1 cellular context compared by ENCODE assay signal in the genomic region with DNA sequence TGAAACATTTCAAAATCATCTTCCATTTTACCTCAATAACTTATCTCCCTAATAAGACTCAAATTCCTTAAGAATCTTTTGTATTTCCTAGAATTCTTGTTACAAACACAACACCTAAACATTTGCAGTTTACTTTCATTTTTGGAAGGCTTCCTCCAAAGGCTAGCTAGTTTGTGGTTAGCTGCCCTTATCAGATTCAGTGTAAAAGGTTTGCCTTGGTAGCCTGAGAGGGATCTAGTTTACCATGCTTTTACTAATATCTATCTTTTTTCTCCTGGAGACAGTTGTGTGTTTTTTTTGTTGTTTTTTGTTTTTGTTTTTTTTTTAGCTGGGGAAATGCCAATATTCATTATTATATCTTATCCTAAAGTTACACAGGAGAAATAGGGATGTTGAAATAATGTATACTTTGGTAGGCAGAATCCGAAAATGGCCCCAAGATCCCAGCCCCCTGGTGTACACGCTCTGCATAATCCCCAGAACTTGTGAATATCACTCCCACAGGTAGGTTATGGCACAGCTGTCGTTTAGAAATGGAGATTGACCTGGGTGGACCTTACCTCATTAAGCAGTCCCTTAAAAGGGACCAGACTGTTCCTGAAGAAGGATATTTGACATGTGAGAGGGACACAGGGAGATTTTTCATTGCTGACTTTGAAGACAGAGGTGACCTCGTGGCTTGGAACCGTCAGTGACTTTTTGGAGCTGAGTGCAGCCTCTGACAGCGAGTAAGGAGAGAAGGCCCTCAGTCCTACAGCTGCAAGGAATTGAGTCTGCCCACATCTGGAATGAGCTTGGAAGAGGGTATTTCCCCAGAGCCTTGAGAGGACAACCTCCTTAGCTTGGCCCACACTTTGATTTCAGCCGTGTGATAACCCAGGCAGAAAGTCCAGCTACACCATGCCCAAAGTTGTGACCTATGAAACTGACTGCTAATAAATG.
TF ChIP-seq lines count a peak whose summit lies in the region.

No MANE protein-coding gene starts in this region.

TF ChIP-seq in K562, 482 proteins besides CTCF, POLR2A, EP300 and RAD21 (continued from another document and continues in another):
- TF ChIP-seq, protein P1, sequence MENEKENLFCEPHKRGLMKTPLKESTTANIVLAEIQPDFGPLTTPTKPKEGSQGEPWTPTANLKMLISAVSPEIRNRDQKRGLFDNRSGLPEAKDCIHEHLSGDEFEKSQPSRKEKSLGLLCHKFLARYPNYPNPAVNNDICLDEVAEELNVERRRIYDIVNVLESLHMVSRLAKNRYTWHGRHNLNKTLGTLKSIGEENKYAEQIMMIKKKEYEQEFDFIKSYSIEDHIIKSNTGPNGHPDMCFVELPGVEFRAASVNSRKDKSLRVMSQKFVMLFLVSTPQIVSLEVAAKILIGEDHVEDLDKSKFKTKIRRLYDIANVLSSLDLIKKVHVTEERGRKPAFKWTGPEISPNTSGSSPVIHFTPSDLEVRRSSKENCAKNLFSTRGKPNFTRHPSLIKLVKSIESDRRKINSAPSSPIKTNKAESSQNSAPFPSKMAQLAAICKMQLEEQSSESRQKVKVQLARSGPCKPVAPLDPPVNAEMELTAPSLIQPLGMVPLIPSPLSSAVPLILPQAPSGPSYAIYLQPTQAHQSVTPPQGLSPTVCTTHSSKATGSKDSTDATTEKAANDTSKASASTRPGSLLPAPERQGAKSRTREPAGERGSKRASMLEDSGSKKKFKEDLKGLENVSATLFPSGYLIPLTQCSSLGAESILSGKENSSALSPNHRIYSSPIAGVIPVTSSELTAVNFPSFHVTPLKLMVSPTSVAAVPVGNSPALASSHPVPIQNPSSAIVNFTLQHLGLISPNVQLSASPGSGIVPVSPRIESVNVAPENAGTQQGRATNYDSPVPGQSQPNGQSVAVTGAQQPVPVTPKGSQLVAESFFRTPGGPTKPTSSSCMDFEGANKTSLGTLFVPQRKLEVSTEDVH (IDR thresholded peaks at IDR 0.05; ENCODE audit: low read depth, partially characterized antibody), result peak; percentile 33
- TF ChIP-seq TAF7 (tag; IDR thresholded peaks at IDR 0.05) (no peak), TAL1 (IDR thresholded peaks at IDR 0.05) (no peak), SMAD4 (CRISPR knock-in tag; conservative IDR thresholded peaks at IDR 0.05) (no peak), NR3C1 (CRISPR knock-in tag; IDR thresholded peaks at IDR 0.05) (no peak), GTF2E2 (tag; IDR thresholded peaks at IDR 0.05) (no peak), PPARD (CRISPR knock-in tag; IDR thresholded peaks at IDR 0.05) (no peak), YY1 (IDR thresholded peaks at IDR 0.05; ENCODE audit: borderline replicate concordance in 1 of 3, control insufficient read depth in 1 of 3, extremely low read depth in 1 of 3, insufficient read depth in 3 of 3, insufficient read length in 1 of 3, insufficient replicate concordance in 2 of 3, low read depth in 1 of 3, low read length in 2 of 3) (peak in 1 of 3 experiments; percentile 81), STAT5B (CRISPR knock-in tag; IDR thresholded peaks at IDR 0.05) (no peak), ZNF717 (CRISPR knock-in tag; IDR thresholded peaks at IDR 0.05) (no peak), ZNF584 (CRISPR knock-in tag; IDR thresholded peaks at IDR 0.05; ENCODE audit: low read depth) (no peak), ZNF780A (CRISPR knock-in tag; IDR thresholded peaks at IDR 0.05) (no peak), CBFA2T2 (conservative IDR thresholded peaks at IDR 0.05) (no peak), SLC30A9 (CRISPR knock-in tag; IDR thresholded peaks at IDR 0.05) (no peak), POLR2G (IDR thresholded peaks at IDR 0.05; ENCODE audit: low read depth, low read length) (no peak), ILK (tag; IDR thresholded peaks at IDR 0.05; ENCODE audit: borderline replicate concordance, low read depth) (no peak), MAFG (tag; conservative IDR thresholded peaks at IDR 0.05) (no peak), ZC3H11A (IDR thresholded peaks at IDR 0.05; ENCODE audit: low read depth, low read length) (no peak), SNIP1 (IDR thresholded peaks at IDR 0.05; ENCODE audit: low read depth) (no peak), LEF1 (IDR thresholded peaks at IDR 0.05) (peak; percentile 64; the same call in 1 of the 2 replicates), ZNF239 (CRISPR knock-in tag; IDR thresholded peaks at IDR 0.05) (no peak), MTA2 (IDR thresholded peaks at IDR 0.05; ENCODE audit: low read depth) (no peak), ZZZ3 (IDR thresholded peaks at IDR 0.05) (no peak), NELFE (IDR thresholded peaks at IDR 0.05; ENCODE audit: insufficient read depth, insufficient read length) (no peak), LCOR (CRISPR knock-in tag; IDR thresholded peaks at IDR 0.05) (peak; percentile 68; the same call in 1 of the 2 replicates), MAZ (CRISPR knock-in tag; conservative IDR thresholded peaks at IDR 0.05 in 1 of 2, IDR thresholded peaks at IDR 0.05 in 1 of 2) (0 out of 4 replicates have a peak, but pooled peaks of 1 of the 2 experiments have one; percentile 16), TGIF2 (CRISPR knock-in tag; IDR thresholded peaks at IDR 0.05) (no peak), SREBF2 (CRISPR knock-in tag; IDR thresholded peaks at IDR 0.05) (no peak), PTRF (tag; IDR thresholded peaks at IDR 0.05) (no peak), RBM25 (IDR thresholded peaks at IDR 0.05; ENCODE audit: low read depth, low read length, severe bottlenecking) (no peak), DNMT1 (IDR thresholded peaks at IDR 0.05) (no peak), RB1 (IDR thresholded peaks at IDR 0.05; ENCODE audit: low read depth) (no peak), MAFF (IDR thresholded peaks at IDR 0.05; ENCODE audit: low read length) (no peak), ETV5 (CRISPR knock-in tag; IDR thresholded peaks at IDR 0.05; ENCODE audit: low read depth) (no peak), ZFP1 (CRISPR knock-in tag; IDR thresholded peaks at IDR 0.05) (no peak), SREBF1 (IDR thresholded peaks at IDR 0.05; ENCODE audit: borderline replicate concordance, low read depth, low read length) (no peak), BDP1 (IDR thresholded peaks at IDR 0.05; ENCODE audit: insufficient read depth, insufficient read length) (no peak), ZNF282 (CRISPR knock-in tag; IDR thresholded peaks at IDR 0.05) (no peak), ZNF764 (CRISPR knock-in tag; IDR thresholded peaks at IDR 0.05; ENCODE audit: low read depth) (no peak), RCOR1 (IDR thresholded peaks at IDR 0.05; ENCODE audit: borderline replicate concordance in 1 of 2, low read depth in 2 of 2, low read length in 2 of 2) (no peak), MEF2A (IDR thresholded peaks at IDR 0.05; ENCODE audit: control insufficient read depth, low read depth, low read length) (no peak)
- TF ChIP-seq, protein P2, sequence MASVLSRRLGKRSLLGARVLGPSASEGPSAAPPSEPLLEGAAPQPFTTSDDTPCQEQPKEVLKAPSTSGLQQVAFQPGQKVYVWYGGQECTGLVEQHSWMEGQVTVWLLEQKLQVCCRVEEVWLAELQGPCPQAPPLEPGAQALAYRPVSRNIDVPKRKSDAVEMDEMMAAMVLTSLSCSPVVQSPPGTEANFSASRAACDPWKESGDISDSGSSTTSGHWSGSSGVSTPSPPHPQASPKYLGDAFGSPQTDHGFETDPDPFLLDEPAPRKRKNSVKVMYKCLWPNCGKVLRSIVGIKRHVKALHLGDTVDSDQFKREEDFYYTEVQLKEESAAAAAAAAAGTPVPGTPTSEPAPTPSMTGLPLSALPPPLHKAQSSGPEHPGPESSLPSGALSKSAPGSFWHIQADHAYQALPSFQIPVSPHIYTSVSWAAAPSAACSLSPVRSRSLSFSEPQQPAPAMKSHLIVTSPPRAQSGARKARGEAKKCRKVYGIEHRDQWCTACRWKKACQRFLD (CRISPR knock-in tag; IDR thresholded peaks at IDR 0.05), result 0 out of 2 replicates have a peak, but pooled peaks have one; percentile 41
- TF ChIP-seq, protein P3, sequence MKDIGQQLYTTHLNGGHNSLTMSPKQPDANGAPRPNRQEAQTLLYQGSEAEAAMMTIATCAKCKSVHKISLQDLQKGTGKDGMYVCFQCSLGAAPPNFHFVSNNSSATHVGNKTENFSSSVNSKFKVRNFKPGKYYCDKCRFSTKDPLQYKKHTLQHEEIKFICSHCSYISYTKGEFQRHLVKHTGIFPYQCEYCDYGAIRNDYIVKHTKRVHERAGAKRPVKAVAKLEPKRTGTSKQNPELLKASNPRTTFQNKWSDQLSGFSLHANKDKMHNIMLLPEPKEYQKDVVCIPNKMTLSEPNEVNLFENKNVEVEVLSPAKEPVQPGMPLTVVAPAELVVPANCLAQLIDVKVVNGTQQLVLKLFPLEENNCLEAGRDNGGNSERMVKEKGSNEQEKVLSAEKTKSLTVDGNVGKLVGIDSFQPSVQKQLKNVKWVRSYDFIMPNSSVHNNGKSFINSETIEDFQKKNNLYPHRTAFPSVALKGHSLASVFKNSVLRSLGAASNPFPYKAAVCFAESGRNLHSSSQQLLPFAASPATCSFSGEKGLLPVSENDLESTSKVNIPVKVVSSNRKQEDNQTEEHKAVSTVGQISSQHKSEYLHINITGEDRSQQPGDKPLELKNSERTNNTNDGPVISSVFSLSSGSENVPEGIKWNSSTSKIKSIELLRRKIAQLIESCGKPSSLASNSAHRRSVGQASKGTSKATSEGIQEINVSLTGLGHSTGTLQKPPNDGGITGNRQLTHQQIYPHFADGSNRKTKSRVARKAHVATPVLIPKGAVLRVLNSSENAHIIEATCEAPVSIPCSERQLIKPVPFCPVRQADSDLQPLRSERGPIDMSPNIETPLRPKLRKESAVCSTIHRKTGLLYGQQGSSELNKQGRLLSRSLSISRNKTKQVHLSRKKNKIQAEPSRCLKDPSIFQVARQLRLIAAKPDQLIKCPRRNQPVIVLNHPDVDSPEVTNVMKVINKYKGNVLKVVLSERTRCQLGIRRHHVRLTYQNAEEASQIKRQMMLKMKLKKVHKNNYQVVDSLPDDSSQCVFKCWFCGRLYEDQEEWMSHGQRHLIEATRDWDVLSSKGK (CRISPR knock-in tag; IDR thresholded peaks at IDR 0.05), result no peak
- TF ChIP-seq, protein P4, sequence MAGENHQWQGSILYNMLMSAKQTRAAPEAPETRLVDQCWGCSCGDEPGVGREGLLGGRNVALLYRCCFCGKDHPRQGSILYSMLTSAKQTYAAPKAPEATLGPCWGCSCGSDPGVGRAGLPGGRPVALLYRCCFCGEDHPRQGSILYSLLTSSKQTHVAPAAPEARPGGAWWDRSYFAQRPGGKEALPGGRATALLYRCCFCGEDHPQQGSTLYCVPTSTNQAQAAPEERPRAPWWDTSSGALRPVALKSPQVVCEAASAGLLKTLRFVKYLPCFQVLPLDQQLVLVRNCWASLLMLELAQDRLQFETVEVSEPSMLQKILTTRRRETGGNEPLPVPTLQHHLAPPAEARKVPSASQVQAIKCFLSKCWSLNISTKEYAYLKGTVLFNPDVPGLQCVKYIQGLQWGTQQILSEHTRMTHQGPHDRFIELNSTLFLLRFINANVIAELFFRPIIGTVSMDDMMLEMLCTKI (IDR thresholded peaks at IDR 0.05; ENCODE audit: partially characterized antibody), result no peak
- TF ChIP-seq, protein P5, sequence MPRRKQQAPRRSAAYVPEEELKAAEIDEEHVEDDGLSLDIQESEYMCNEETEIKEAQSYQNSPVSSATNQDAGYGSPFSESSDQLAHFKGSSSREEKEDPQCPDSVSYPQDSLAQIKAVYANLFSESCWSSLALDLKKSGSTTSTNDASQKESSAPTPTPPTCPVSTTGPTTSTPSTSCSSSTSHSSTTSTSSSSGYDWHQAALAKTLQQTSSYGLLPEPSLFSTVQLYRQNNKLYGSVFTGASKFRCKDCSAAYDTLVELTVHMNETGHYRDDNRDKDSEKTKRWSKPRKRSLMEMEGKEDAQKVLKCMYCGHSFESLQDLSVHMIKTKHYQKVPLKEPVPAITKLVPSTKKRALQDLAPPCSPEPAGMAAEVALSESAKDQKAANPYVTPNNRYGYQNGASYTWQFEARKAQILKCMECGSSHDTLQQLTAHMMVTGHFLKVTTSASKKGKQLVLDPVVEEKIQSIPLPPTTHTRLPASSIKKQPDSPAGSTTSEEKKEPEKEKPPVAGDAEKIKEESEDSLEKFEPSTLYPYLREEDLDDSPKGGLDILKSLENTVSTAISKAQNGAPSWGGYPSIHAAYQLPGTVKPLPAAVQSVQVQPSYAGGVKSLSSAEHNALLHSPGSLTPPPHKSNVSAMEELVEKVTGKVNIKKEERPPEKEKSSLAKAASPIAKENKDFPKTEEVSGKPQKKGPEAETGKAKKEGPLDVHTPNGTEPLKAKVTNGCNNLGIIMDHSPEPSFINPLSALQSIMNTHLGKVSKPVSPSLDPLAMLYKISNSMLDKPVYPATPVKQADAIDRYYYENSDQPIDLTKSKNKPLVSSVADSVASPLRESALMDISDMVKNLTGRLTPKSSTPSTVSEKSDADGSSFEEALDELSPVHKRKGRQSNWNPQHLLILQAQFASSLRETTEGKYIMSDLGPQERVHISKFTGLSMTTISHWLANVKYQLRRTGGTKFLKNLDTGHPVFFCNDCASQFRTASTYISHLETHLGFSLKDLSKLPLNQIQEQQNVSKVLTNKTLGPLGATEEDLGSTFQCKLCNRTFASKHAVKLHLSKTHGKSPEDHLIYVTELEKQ (CRISPR knock-in tag; IDR thresholded peaks at IDR 0.05), result no peak
- TF ChIP-seq, protein P6, sequence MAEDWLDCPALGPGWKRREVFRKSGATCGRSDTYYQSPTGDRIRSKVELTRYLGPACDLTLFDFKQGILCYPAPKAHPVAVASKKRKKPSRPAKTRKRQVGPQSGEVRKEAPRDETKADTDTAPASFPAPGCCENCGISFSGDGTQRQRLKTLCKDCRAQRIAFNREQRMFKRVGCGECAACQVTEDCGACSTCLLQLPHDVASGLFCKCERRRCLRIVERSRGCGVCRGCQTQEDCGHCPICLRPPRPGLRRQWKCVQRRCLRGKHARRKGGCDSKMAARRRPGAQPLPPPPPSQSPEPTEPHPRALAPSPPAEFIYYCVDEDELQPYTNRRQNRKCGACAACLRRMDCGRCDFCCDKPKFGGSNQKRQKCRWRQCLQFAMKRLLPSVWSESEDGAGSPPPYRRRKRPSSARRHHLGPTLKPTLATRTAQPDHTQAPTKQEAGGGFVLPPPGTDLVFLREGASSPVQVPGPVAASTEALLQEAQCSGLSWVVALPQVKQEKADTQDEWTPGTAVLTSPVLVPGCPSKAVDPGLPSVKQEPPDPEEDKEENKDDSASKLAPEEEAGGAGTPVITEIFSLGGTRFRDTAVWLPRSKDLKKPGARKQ (CRISPR knock-in tag; IDR thresholded peaks at IDR 0.05), result no peak
- TF ChIP-seq, protein P7, sequence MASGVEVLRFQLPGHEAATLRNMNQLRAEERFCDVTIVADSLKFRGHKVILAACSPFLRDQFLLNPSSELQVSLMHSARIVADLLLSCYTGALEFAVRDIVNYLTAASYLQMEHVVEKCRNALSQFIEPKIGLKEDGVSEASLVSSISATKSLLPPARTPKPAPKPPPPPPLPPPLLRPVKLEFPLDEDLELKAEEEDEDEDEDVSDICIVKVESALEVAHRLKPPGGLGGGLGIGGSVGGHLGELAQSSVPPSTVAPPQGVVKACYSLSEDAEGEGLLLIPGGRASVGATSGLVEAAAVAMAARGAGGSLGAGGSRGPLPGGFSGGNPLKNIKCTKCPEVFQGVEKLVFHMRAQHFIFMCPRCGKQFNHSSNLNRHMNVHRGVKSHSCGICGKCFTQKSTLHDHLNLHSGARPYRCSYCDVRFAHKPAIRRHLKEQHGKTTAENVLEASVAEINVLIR (CRISPR knock-in tag; IDR thresholded peaks at IDR 0.05), result no peak
- TF ChIP-seq, protein P8, sequence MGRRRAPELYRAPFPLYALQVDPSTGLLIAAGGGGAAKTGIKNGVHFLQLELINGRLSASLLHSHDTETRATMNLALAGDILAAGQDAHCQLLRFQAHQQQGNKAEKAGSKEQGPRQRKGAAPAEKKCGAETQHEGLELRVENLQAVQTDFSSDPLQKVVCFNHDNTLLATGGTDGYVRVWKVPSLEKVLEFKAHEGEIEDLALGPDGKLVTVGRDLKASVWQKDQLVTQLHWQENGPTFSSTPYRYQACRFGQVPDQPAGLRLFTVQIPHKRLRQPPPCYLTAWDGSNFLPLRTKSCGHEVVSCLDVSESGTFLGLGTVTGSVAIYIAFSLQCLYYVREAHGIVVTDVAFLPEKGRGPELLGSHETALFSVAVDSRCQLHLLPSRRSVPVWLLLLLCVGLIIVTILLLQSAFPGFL (CRISPR knock-in tag; IDR thresholded peaks at IDR 0.05), result no peak
